Comparison of ENCODE assay signal across 32 cellular contexts in the genomic region with DNA sequence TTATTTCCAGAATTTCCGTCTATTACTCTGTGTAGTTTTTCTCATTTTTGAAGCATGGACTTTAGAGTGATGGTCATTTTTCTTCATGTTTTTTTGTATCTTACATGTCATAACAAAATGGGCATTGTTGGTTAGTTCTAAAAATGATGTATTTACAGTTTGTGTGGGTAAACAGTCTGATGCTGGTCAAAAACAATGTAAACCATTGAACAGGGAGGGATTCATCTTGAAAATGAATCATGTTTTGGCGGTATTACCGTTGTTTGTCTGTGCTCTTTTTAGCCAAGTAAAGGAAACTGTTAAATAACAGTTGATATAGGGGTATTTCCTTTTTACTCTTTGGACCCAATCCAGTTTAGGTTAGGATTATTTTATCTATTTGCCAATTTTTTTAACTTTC.
"Had no signal": no experiment of that assay in that cellular context is flagged by ENCODE, and none has a peak within 500 bp of the region (broad histone marks: within the 10 kb centered on the region; RNA-seq: fewer than 3 reads in every experiment).

No MANE protein-coding gene starts in this region.

- H3K27ac ChIP-seq: adrenal gland, Peyer's patch, RWPE1, VCaP had no signal

- ATAC-seq: activated naive CD4-positive, alpha-beta T cell treated with anti-CD3 and anti-CD28 coated beads, Interleukin-2, amount 50 U/mL, for 72 hours; activated T-cell treated with anti-CD3 and anti-CD28 coated beads, Interleukin-2, amount 50 U/mL, for 4 hours; Right ventricle myocardium inferior had no signal

- H3K4me1 ChIP-seq: adrenal gland, Peyer's patch had no signal

- H3K36me3 ChIP-seq: adrenal gland, MG63, Peyer's patch had no signal

- H3K4me3 ChIP-seq: adrenal gland, MG63, Peyer's patch had no signal

- H3K9me3 ChIP-seq: adrenal gland, MG63 had no signal

- DNase-seq: activated B cell treated with CpG ODN at 0.5 μM for 24 hours; activated CD4-positive, alpha-beta memory T cell treated with anti-CD3 and anti-CD28 coated beads for 36 hours; activated CD4-positive, alpha-beta T cell treated with anti-CD3 and anti-CD28 coated beads for 4 hours; activated CD4-positive, alpha-beta T cell treated with anti-CD3 and anti-CD28 coated beads, Interleukin-2, amount 50 U/mL, for 1 hour; activated CD4-positive, CD25-positive, alpha-beta regulatory T cell treated with anti-CD3 and anti-CD28 coated beads, Interleukin-2, amount 50 U/mL, for 72 hours; activated CD8-positive, alpha-beta memory T cell treated with anti-CD3 and anti-CD28 coated beads, Interleukin-2, amount 50 U/mL, for 4 hours; activated gamma-delta T cell treated with Interleukin-2 at 50 U/mL for 16 hours; activated naive CD4-positive, alpha-beta T cell treated with anti-CD3 and anti-CD28 coated beads for 36 hours; activated T-cell treated with anti-CD3 and anti-CD28 coated beads for 4 hours; activated T-cell treated with anti-CD3 and anti-CD28 coated beads, Interleukin-2, amount 50 U/mL, for 4 hours; adrenal gland; caudate nucleus; cerebellar nuclear complex; Kasumi-1; MG63; MV-4-11; NCI-H1092; NCI-H1436 treated with DMSO at 0.1 percent for 48 hours; NCI-H1694 treated with DMSO at 0.1 percent for 48 hours; NCI-H2029; NCI-H345; NCI-H524 treated with DMSO at 0.1 percent for 48 hours; Peyer's patch; SIG-M5; SW 1271; T-helper 1 cell; T-helper 2 cell; T-helper 9 cell had no signal

- H3K27me3 ChIP-seq: adrenal gland, MG63, Peyer's patch had no signal
